8 cellular contexts compared by ENCODE assay signal in the genomic region with DNA sequence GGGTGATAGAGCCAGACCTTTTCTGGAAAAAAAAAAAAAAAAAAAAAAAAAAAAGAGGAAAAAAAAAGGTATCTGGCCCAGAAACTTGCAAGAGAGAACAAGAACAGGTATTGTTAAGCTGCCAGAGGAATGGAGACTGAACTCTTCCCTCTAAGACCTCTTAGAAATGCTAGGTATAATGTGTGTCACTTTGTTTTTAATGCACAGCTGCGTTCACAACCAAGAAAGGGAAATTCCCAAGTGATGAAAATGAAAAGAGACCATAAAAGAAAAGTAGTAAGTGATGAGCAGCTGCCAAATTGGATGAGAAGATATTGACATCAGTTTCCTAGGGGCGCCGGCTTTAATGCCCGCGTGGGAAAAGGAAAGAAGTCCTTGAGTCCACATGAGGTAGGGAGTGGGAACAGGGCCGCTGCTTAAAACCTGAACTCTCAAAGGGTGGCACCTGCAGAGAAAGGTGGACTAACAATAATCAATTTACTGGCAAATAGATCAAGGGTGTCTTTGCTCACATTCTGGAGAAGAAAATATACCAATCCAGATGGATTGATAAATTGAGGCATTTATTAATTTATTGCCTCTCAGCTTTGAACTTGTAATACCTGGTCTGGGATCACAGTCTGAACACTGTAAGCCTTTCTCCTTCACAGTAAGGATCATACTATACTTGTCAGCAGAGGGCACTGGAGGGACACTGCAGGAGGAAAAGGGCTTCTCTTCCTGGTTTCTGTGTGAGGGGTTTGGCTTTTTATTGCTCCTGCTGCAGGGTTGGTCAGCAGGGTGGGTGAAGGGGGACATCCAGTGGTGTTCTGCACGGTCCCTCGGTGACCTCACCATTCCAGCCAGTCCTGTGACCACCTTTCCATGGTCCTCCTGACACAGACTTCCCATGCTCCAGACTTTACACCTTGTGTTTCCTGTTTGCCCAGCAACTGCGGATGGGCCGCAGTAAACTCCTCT.
DNase-seq lines count a peak whose midpoint lies in the region; ATAC-seq and TF ChIP-seq lines count a peak whose summit lies in the region.

No MANE protein-coding gene starts in this region.

- no peaks in the 10 kb centered on the region for H3K27me3 ChIP-seq in SJCRH30
- H3K27me3 ChIP-seq in kidney epithelial cell (ENCODE audit: control insufficient read depth, insufficient read depth, low read length), result no peaks in the 10 kb centered on the region

- ATAC-seq in HG03469 (IDR thresholded peaks at IDR 0.05; ENCODE audit: unreplicated experiment), result no peak

- H3K36me3 ChIP-seq in SJCRH30 (no peaks in the 10 kb centered on the region), kidney epithelial cell (ENCODE audit: control insufficient read depth, insufficient read depth, low read length) (no peaks in the 10 kb centered on the region)

- peaks cover 7% of the 10 kb centered on the region for H3K9me3 ChIP-seq in SJCRH30 (replicated peaks)

- H3K27ac ChIP-seq in SJCRH30 (no peak overlapping the region; the same call in 1 of the 2 replicates), substantia nigra (ENCODE audit: low read depth, low read length, poor library complexity, severe bottlenecking) (no peak overlapping the region)

- peaks cover 4% of the 10 kb centered on the region; the same call in 1 of the 2 replicates for H3K4me1 ChIP-seq in SJCRH30

- DNase-seq in NK-92 treated with Interleukin-12 subunit alpha and Interleukin-12 subunit beta, amount 100 ng/mL, for 24 hours (lab: John Stamatoyannopoulos, UW), result peak; percentile 23
- DNase-seq in NK-92 (lab: John Stamatoyannopoulos, UW; ENCODE audit: unreplicated experiment), result no peak
- DNase-seq in LNCaP clone FGC (ENCODE audit: low read depth), result peak; percentile 45
- peak; percentile 70 to 90 for DNase-seq in SJCRH30
- DNase-seq in central memory CD4-positive, alpha-beta T cell, result peak; percentile 31
- DNase-seq in kidney epithelial cell (ENCODE audit: low read depth), result peak; percentile 49
- peak in 28 of 49 donors; percentile 2 to 51 (median 15) for DNase-seq in substantia nigra (lab: John Stamatoyannopoulos, UW)

- TF ChIP-seq CTCF in LNCaP clone FGC (IDR thresholded peaks at IDR 0.05; ENCODE audit: control insufficient read depth, extremely low read depth, insufficient read depth), result peak; percentile 82
- peak; percentile 84 for TF ChIP-seq CTCF in kidney epithelial cell (IDR thresholded peaks at IDR 0.05; ENCODE audit: insufficient read depth, low read length, poor library complexity, severe bottlenecking)

- H3K4me3 ChIP-seq in LNCaP clone FGC (ENCODE audit: low read depth, low read length) (no peak overlapping the region), SJCRH30 (no peak overlapping the region), kidney epithelial cell (ENCODE audit: low read depth, low read length) (no peak overlapping the region)
